ENCODE assay signal across 10 cellular contexts in the genomic region with DNA sequence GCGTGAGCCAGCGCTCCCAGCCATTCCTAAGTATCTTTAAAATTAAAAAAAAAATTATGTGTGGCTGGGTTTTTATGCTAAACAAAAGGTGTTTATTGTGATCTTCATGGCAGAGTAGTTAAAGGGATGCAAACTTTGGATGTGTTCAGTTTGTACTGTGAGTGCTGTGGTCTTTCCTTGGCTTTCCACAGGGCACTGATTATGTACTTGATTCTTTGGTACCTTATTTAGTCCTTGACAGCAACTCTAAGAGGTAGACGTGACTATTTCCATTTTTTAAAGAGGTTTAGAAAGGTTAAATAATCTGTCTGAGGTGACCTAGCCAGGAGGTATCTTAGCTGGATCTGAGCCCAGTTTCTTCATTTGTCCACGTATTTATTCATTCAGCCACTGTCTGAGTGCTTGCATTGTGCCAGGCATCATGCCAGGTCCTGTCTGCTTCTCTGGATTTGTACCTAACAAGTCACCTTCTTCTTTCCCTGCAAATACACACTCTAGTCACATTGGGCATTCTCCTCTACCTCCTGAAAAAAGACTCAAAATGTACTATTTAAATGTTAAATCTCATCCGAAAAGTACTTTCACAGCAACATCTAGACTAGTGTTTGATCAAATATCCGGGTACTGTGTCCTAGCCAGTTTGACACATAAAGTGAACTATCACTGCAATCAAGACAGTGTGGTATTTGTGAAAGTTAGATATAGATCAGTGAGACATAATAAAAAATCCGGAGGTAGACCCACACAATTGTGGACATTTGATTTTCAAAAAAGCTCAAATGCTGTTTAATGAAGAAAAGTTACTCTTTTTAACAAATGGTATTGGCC. TPM values are rescaled to one million over a fixed set of nuclear protein-coding genes. Genes with fewer than 3 reads are reported as not detected.
DNase-seq lines count a peak whose midpoint lies in the region; ATAC-seq, FAIRE-seq and TF ChIP-seq lines count a peak whose summit lies in the region.
"Had no signal": no experiment of that assay in that cellular context is flagged by ENCODE, and none has a peak within 500 bp of the region (broad histone marks: within the 10 kb centered on the region; RNA-seq: fewer than 3 reads in every experiment).

No MANE protein-coding gene starts in this region.

- H2AK9ac ChIP-seq in IMR-90 (replicated peaks; ENCODE audit: low read depth, low read length, poor library complexity), result no peak overlapping the region

- no peak for TF ChIP-seq POLR2A in IMR-90 (IDR thresholded peaks at IDR 0.05; ENCODE audit: low read depth, low read length)

- TF ChIP-seq RAD21 in IMR-90 (IDR thresholded peaks at IDR 0.05; ENCODE audit: low read length), result no peak

- no peak overlapping the region for H3K56ac ChIP-seq in IMR-90 (ENCODE audit: extremely low read depth, insufficient read depth, low read length)

- H2BK5ac ChIP-seq in IMR-90 (ENCODE audit: low read depth, low read length, poor library complexity, severe bottlenecking), result no peak overlapping the region

- POLR2A ChIA-PET in IMR-90 (lab: Charles Lee; ENCODE audit: unreplicated experiment) (no interaction called here), GM10248 (lab: Yijun Ruan, JAX) (no interaction called here)

- DNase-seq in IMR-90 (peak; percentile 52), RCC 7860 (ENCODE audit: low spot score) (peak; percentile 35), fibroblast of pulmonary artery (ENCODE audit: low read depth) (peak; percentile 51), renal cortical epithelial cell (ENCODE audit: low read depth) (peak; percentile 83), GM10248 (ENCODE audit: extremely low spot score) (no peak)
- no peak for DNase-seq in activated effector memory CD4-positive, alpha-beta T cell treated with anti-CD3 and anti-CD28 coated beads, Interleukin-2, amount 50 U/mL, for 16 hours
- DNase-seq in stimulated activated CD4-positive, alpha-beta T cell treated with anti-CD3 and anti-CD28 coated beads, Interleukin-15, amount 100 ng/mL, for 24 hours, result no peak
- DNase-seq: NCI-H2171 had no signal

- H3K4me3 ChIP-seq in IMR-90 (ENCODE audit: insufficient read depth, low read depth, low read length), result no peak overlapping the region
- no peak overlapping the region for H3K4me3 ChIP-seq in fibroblast of pulmonary artery (replicated peaks; ENCODE audit: low read depth, low read length)

- intact Hi-C loops in IMR-90 (cut with micrococcal nuclease), result no loop called here

- no peak overlapping the region for H3K27ac ChIP-seq in IMR-90 (ENCODE audit: insufficient read depth, low read length)

- no peak overlapping the region for H2BK15ac ChIP-seq in IMR-90 (ENCODE audit: low read depth, low read length)

- WGBS in IMR-90 (ENCODE audit: extremely low coverage in 2 of 2, insufficient read length in 1 of 2), 2 experiments, result 0% methylated on average over 1 of the region's 7 CpGs; no CpG with 5 or more reads in 1 of the 2 experiments

- no peak overlapping the region for H3K4ac ChIP-seq in IMR-90 (ENCODE audit: low read depth, low read length)

- peak; percentile 88 for FAIRE-seq in RCC 7860 (lab: Jason Lieb, UNC)
- FAIRE-seq: TTC549 had no signal

- no TSS peak for BruUV-seq in IMR-90 (replicated peaks; lab: Mats Ljungman, UMichigan)

- no peak overlapping the region for H3K9ac ChIP-seq in IMR-90 (ENCODE audit: low read depth, low read length)

- no peak overlapping the region for H4K91ac ChIP-seq in IMR-90 (ENCODE audit: insufficient read depth, low read depth, low read length)

- H3K9me3 ChIP-seq in IMR-90 (ENCODE audit: control insufficient read depth, insufficient read depth, low read length), result no peaks in the 10 kb centered on the region

- H2BK120ac ChIP-seq in IMR-90 (ENCODE audit: low read depth, low read length), result no peak overlapping the region

- H4K5ac ChIP-seq in IMR-90 (ENCODE audit: low read depth, low read length), result no peak overlapping the region

- H2AK5ac ChIP-seq in IMR-90 (ENCODE audit: low read depth, low read length), result no peak overlapping the region

- peaks cover 4% of the 10 kb centered on the region for H3K9me1 ChIP-seq in IMR-90 (ENCODE audit: insufficient read depth, low read length)

- no peak overlapping the region for H2BK20ac ChIP-seq in IMR-90 (ENCODE audit: low read depth, low read length)

- no peak overlapping the region for H3K14ac ChIP-seq in IMR-90 (replicated peaks; ENCODE audit: low read depth, low read length)

- in situ Hi-C loops in IMR-90 (cut with MboI; ENCODE audit: low sequenced_read_pairs), result no loop called here

- H3K79me1 ChIP-seq in IMR-90 (ENCODE audit: low read depth in 1 of 2, low read length in 2 of 2), result peaks cover 21 to 43% of the 10 kb centered on the region in 2 experiments; a peak in 3 of 4 replicates

- H3K23ac ChIP-seq in IMR-90 (ENCODE audit: low read depth, low read length), result no peak overlapping the region

- H3K4me1 ChIP-seq in IMR-90 (ENCODE audit: control insufficient read depth, insufficient read depth, low read length), result peaks cover 9% of the 10 kb centered on the region

- CTCF ChIA-PET in IMR-90 (lab: Yijun Ruan, JAX), result no interaction called here
- CTCF ChIA-PET in GM10248 (lab: Yijun Ruan, JAX), result interaction anchor here (0.8 to 1.3 kb wide), 3 partner anchors 9 to 57 kb away, joined by 3 to 4 read pairs (median 3); no protein-coding TSS in a partner anchor

- H3K36me3 ChIP-seq in IMR-90 (ENCODE audit: control insufficient read depth, insufficient read depth, low read length), result no peaks in the 10 kb centered on the region

- no peak for ATAC-seq in IMR-90 (ENCODE audit: low read depth)
- ATAC-seq in HG03025 (IDR thresholded peaks at IDR 0.05; ENCODE audit: low FRiP score, unreplicated experiment), result no peak

- H4K8ac ChIP-seq in IMR-90 (ENCODE audit: low read depth in 2 of 2, low read length in 2 of 2), result no peak overlapping the region

- no peak overlapping the region for H2AFZ ChIP-seq in IMR-90 (replicated peaks; ENCODE audit: low read length, poor library complexity)

- H4K20me1 ChIP-seq in IMR-90 (ENCODE audit: insufficient read depth, low read length), result peaks cover 36% of the 10 kb centered on the region

- no peak overlapping the region for H3K4me2 ChIP-seq in IMR-90 (ENCODE audit: low read depth, low read length)

- TF ChIP-seq CTCF in IMR-90 (conservative IDR thresholded peaks at IDR 0.05; ENCODE audit: low read depth, low read length) (no peak), fibroblast of pulmonary artery (IDR thresholded peaks at IDR 0.05; ENCODE audit: low read length, missing control alignments) (no peak), GM10248 (IDR thresholded peaks at IDR 0.05; ENCODE audit: control extremely low read depth, extremely low read depth, low read depth, missing control alignments) (no peak)

- dilution Hi-C loops in IMR-90 (cut with HindIII; ENCODE audit: low sequenced_read_pairs, unreplicated experiment), result no loop called here

- H3K27me3 ChIP-seq in IMR-90 (ENCODE audit: control insufficient read depth, insufficient read depth, low read length), result no peaks in the 10 kb centered on the region

- no peak overlapping the region for H3K18ac ChIP-seq in IMR-90 (ENCODE audit: low read depth, low read length)

TF ChIP-seq in IMR-90, 13 proteins besides CTCF, POLR2A, EP300 and RAD21:
- no peak for TF ChIP-seq MAZ (IDR thresholded peaks at IDR 0.05; ENCODE audit: borderline replicate concordance, low read depth, low read length)
- TF ChIP-seq SMC3 (IDR thresholded peaks at IDR 0.05; ENCODE audit: low read depth, low read length), result no peak
- TF ChIP-seq MAFK (IDR thresholded peaks at IDR 0.05; ENCODE audit: low read depth, low read length), result no peak
- no peak for TF ChIP-seq RCOR1 (IDR thresholded peaks at IDR 0.05; ENCODE audit: insufficient replicate concordance, low read length)
- TF ChIP-seq CEBPB (IDR thresholded peaks at IDR 0.05; ENCODE audit: low read depth, low read length), result no peak
- TF ChIP-seq, protein P1, sequence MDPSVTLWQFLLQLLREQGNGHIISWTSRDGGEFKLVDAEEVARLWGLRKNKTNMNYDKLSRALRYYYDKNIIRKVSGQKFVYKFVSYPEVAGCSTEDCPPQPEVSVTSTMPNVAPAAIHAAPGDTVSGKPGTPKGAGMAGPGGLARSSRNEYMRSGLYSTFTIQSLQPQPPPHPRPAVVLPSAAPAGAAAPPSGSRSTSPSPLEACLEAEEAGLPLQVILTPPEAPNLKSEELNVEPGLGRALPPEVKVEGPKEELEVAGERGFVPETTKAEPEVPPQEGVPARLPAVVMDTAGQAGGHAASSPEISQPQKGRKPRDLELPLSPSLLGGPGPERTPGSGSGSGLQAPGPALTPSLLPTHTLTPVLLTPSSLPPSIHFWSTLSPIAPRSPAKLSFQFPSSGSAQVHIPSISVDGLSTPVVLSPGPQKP (IDR thresholded peaks at IDR 0.05; ENCODE audit: borderline replicate concordance, low read depth, low read length), result no peak
- no peak for TF ChIP-seq RFX5 (IDR thresholded peaks at IDR 0.05; ENCODE audit: low read depth, low read length)
- no peak for TF ChIP-seq FOS (IDR thresholded peaks at IDR 0.05; ENCODE audit: low read depth, low read length)
- TF ChIP-seq CHD1 (IDR thresholded peaks at IDR 0.05; ENCODE audit: low read depth, low read length), result no peak
- TF ChIP-seq BHLHE40 (IDR thresholded peaks at IDR 0.05; ENCODE audit: low read depth, low read length), result no peak
- TF ChIP-seq, protein P2, sequence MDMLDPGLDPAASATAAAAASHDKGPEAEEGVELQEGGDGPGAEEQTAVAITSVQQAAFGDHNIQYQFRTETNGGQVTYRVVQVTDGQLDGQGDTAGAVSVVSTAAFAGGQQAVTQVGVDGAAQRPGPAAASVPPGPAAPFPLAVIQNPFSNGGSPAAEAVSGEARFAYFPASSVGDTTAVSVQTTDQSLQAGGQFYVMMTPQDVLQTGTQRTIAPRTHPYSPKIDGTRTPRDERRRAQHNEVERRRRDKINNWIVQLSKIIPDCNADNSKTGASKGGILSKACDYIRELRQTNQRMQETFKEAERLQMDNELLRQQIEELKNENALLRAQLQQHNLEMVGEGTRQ (IDR thresholded peaks at IDR 0.05; ENCODE audit: low read depth, low read length), result no peak
- no peak for TF ChIP-seq MXI1 (IDR thresholded peaks at IDR 0.05; ENCODE audit: borderline replicate concordance, low read depth, low read length)
- TF ChIP-seq NFE2L2 (IDR thresholded peaks at IDR 0.05; ENCODE audit: low read depth, low read length), result no peak

RNA-seq across cellular contexts. Expression of a gene that starts 31.5 kb away (rescaled TPM):
- total RNA-seq in IMR-90 (2012; rRNA removed) (27.4 and 28.1 TPM in 2 replicates), renal cortical epithelial cell (45.7 and 221 TPM in 2 replicates)
- 25.0 and 26.6 TPM in 2 replicates for polyA plus RNA-seq in IMR-90 (2012; rRNA removed)
- polyA plus RNA-seq in IMR-90 (2012; cell fraction: cytosol; rRNA removed), result 8.8 and 32.0 TPM in 2 replicates
- polyA plus RNA-seq in IMR-90 (2012; cell fraction: nucleus; rRNA removed; ENCODE audit: low replicate concordance), result 15.1 and 50.3 TPM in 2 replicates

Comparison
In these comparisons a context has a peak if more than half of its experiments do, and no peak if none do; other contexts are left out.
1. DNase-seq: peak in IMR-90 (single experiment), RCC 7860 (single experiment), fibroblast of pulmonary artery (single experiment) and renal cortical epithelial cell (single experiment); none in activated effector memory CD4-positive, alpha-beta T cell treated with anti-CD3 and anti-CD28 coated beads, Interleukin-2, amount 50 U/mL, for 16 hours (single experiment), GM10248 (single experiment) and stimulated activated CD4-positive, alpha-beta T cell treated with anti-CD3 and anti-CD28 coated beads, Interleukin-15, amount 100 ng/mL, for 24 hours (single experiment).